ENCODE assay signal across 20 cellular contexts in genomic region chr1:55854911-55855310, GRCh38.
DNase-seq lines count a peak whose midpoint lies in the region; ATAC-seq, FAIRE-seq and TF ChIP-seq lines count a peak whose summit lies in the region.
"Had no signal": no experiment of that assay in that cellular context is flagged by ENCODE, and none has a peak within 500 bp of the region (broad histone marks: within the 10 kb centered on the region; RNA-seq: fewer than 3 reads in every experiment).

No MANE protein-coding gene starts in this region.

- WGBS in smooth muscle cell (ENCODE audit: low lambda C conversion rate), result 96% methylated on average over 2 of the region's 2 CpGs

- H2AFZ ChIP-seq in smooth muscle cell (ENCODE audit: low read depth), result no peak overlapping the region

- H3F3A ChIP-seq in smooth muscle cell (ENCODE audit: low read depth), result no peaks in the 10 kb centered on the region

- DNase-seq in GM03348 (ENCODE audit: low spot score), result peak; percentile 54
- DNase-seq in adipocyte (ENCODE audit: low read depth), result peak; percentile 48
- peak; percentile 57 for DNase-seq in fibroblast of gingiva (ENCODE audit: low read depth)
- no peak for DNase-seq in smooth muscle cell (lab: John Stamatoyannopoulos, UW; ENCODE audit: unreplicated experiment)
- no peak for DNase-seq in frontal cortex (ENCODE audit: low spot score in 2 of 2)
- DNase-seq in effector memory CD4-positive, alpha-beta T cell, result no peak
- DNase-seq: DMS153, NCI-H1092, NCI-H1694, NCI-H446, NCI-H774 had no signal

- H3K9ac ChIP-seq in adipocyte (ENCODE audit: low read length) (no peak overlapping the region), smooth muscle cell (ENCODE audit: low read depth) (no peak overlapping the region)

- H3K9me3 ChIP-seq in adipocyte (ENCODE audit: control insufficient read depth, low read length) (no peaks in the 10 kb centered on the region), smooth muscle cell (replicated peaks; ENCODE audit: low read depth) (no peaks in the 10 kb centered on the region)
- H3K9me3 ChIP-seq in effector memory CD4-positive, alpha-beta T cell (ENCODE audit: control insufficient read depth, low read length), result no peaks in the 10 kb centered on the region
- H3K9me3 ChIP-seq: HAP-1 had no signal

- no peak for ATAC-seq in HG03457 (IDR thresholded peaks at IDR 0.05; ENCODE audit: unreplicated experiment)
- ATAC-seq: K562, Panc1, Right ventricle myocardium inferior had no signal

- no peaks in the 10 kb centered on the region for H4K20me1 ChIP-seq in smooth muscle cell (ENCODE audit: low read depth)

- FAIRE-seq in frontal cortex (lab: Jason Lieb, UNC), result no peak
- FAIRE-seq: GM12891, GM19239, K562 had no signal

- H3K4me3 ChIP-seq in adipocyte (ENCODE audit: low read length) (no peak overlapping the region), smooth muscle cell (no peak overlapping the region)
- H3K4me3 ChIP-seq in effector memory CD4-positive, alpha-beta T cell (ENCODE audit: insufficient read depth, low read depth, low read length, poor library complexity, severe bottlenecking), result no peak overlapping the region
- H3K4me3 ChIP-seq: HAP-1, K562, SK-N-MC had no signal

- H3K79me2 ChIP-seq in smooth muscle cell (ENCODE audit: low read depth), result no peaks in the 10 kb centered on the region

- H3K27me3 ChIP-seq in adipocyte (replicated peaks; ENCODE audit: control insufficient read depth, insufficient read depth, low read length) (no peaks in the 10 kb centered on the region), smooth muscle cell (ENCODE audit: low read depth) (no peaks in the 10 kb centered on the region)
- H3K27me3 ChIP-seq in effector memory CD4-positive, alpha-beta T cell (replicated peaks; ENCODE audit: control insufficient read depth, insufficient read depth, low read length, poor library complexity, severe bottlenecking), result no peaks in the 10 kb centered on the region

- no peak overlapping the region for H3K27ac ChIP-seq in smooth muscle cell (ENCODE audit: low read depth)
- no peak overlapping the region for H3K27ac ChIP-seq in effector memory CD4-positive, alpha-beta T cell (ENCODE audit: insufficient read depth, low read length, poor library complexity, severe bottlenecking)
- H3K27ac ChIP-seq: C4-2B, SK-N-MC had no signal

- TF ChIP-seq CTCF in smooth muscle cell (IDR thresholded peaks at IDR 0.05; ENCODE audit: borderline replicate concordance, insufficient read depth, poor library complexity, severe bottlenecking), result no peak

- H3K4me1 ChIP-seq in adipocyte (ENCODE audit: control insufficient read depth, insufficient read depth, low read length) (peaks cover 13% of the 10 kb centered on the region), smooth muscle cell (ENCODE audit: low read depth) (no peaks in the 10 kb centered on the region)
- no peaks in the 10 kb centered on the region for H3K4me1 ChIP-seq in effector memory CD4-positive, alpha-beta T cell (ENCODE audit: control insufficient read depth, insufficient read depth, low read length, poor library complexity, severe bottlenecking)
- H3K4me1 ChIP-seq: HAP-1 had no signal

- H3K4me2 ChIP-seq in smooth muscle cell, result peak overlapping the region; percentile 37

- no peaks in the 10 kb centered on the region for H3K36me3 ChIP-seq in adipocyte (ENCODE audit: control insufficient read depth, insufficient read depth, low read length, severe bottlenecking)
- no peaks in the 10 kb centered on the region for H3K36me3 ChIP-seq in smooth muscle cell (ENCODE audit: low read depth)
- no peaks in the 10 kb centered on the region for H3K36me3 ChIP-seq in effector memory CD4-positive, alpha-beta T cell (ENCODE audit: control insufficient read depth, insufficient read depth, low read length)
- H3K36me3 ChIP-seq: HAP-1 had no signal

Comparison
In these comparisons a context has a peak if more than half of its experiments do, and no peak if none do; other contexts are left out.
1. DNase-seq: peak in GM03348 (single experiment), adipocyte (single experiment) and fibroblast of gingiva (single experiment); none in smooth muscle cell (single experiment), frontal cortex (0 of 2) and effector memory CD4-positive, alpha-beta T cell (0 of 3).